8 cellular contexts compared by ENCODE assay signal in genomic region chr1:74771913-74772515, GRCh38. TPM values are rescaled to one million over a fixed set of nuclear protein-coding genes. Genes with fewer than 3 reads are reported as not detected.
DNase-seq lines count a peak whose midpoint lies in the region; ATAC-seq and TF ChIP-seq lines count a peak whose summit lies in the region.

No MANE protein-coding gene starts in this region.

- no peaks in the 10 kb centered on the region for H3K36me3 ChIP-seq in lower lobe of right lung

- H3K4me1 Mint-ChIP-seq in Calu3 (ENCODE audit: low read depth, unreplicated experiment): no peaks in the 10 kb centered on the region
- H3K4me1 Mint-ChIP-seq in MCF 10A (ENCODE audit: insufficient read depth, unreplicated experiment): peaks cover 4% of the 10 kb centered on the region

- H3K27me3 Mint-ChIP-seq in Calu3 (ENCODE audit: unreplicated experiment) (no peaks in the 10 kb centered on the region), MCF 10A (ENCODE audit: insufficient read depth, unreplicated experiment) (peaks cover 11% of the 10 kb centered on the region)

- H3K27ac Mint-ChIP-seq in Calu3 (ENCODE audit: unreplicated experiment) (no peak overlapping the region), MCF 10A (ENCODE audit: low read depth, unreplicated experiment) (no peak overlapping the region)

- no peaks in the 10 kb centered on the region for H3K9me3 ChIP-seq in lower lobe of right lung

- no peaks in the 10 kb centered on the region for H3K36me3 Mint-ChIP-seq in Calu3 (ENCODE audit: insufficient read depth, unreplicated experiment)
- no peaks in the 10 kb centered on the region for H3K36me3 Mint-ChIP-seq in MCF 10A (ENCODE audit: insufficient read depth, unreplicated experiment)

- DNase-seq in Calu3 (peak; percentile 44), NCI-H526 treated with DMSO at 0.1 percent for 48 hours (lab: John Stamatoyannopoulos, UW) (peak; percentile 18), MCF 10A (ENCODE audit: unreplicated experiment) (peak; percentile 68), lower lobe of right lung (no peak), T1000 (lab: John Stamatoyannopoulos, UW) (no peak)
- no peak for DNase-seq in central memory CD4-positive, alpha-beta T cell

- H3K4me3 Mint-ChIP-seq in Calu3 (ENCODE audit: low read depth, unreplicated experiment) (no peak overlapping the region), MCF 10A (ENCODE audit: unreplicated experiment) (no peak overlapping the region)

- CTCF ChIA-PET in Calu3 (lab: Charles Lee): interaction anchor here (1.0 to 1.6 kb wide), 3 partner anchors 112 to 432 kb away, joined by 3 to 14 read pairs (median 11); no protein-coding TSS in a partner anchor
- CTCF ChIA-PET in MCF 10A (lab: Yijun Ruan, JAX): interaction anchor here (0.6 to 2.6 kb wide), 15 partner anchors 9 to 438 kb away, joined by 3 to 31 read pairs (median 4); partner anchors contain the start of genes CRYZ and TYW3

- TF ChIP-seq CTCF in Calu3 (IDR thresholded peaks at IDR 0.05; ENCODE audit: unreplicated experiment): peak; percentile 53
- TF ChIP-seq CTCF in MCF 10A (IDR thresholded peaks at IDR 0.05; ENCODE audit: unreplicated experiment): peak; percentile 51
- TF ChIP-seq CTCF in lower lobe of right lung (IDR thresholded peaks at IDR 0.05): peak; percentile 71

- POLR2A ChIA-PET in MCF 10A (lab: Yijun Ruan, JAX): interaction anchor here (1.6 kb wide), 1 partner anchor 435 kb away, joined by 8 read pairs; no protein-coding TSS in a partner anchor

- ATAC-seq in GM19035 (IDR thresholded peaks at IDR 0.05; ENCODE audit: unreplicated experiment) (peak; percentile 73), HG03457 (IDR thresholded peaks at IDR 0.05; ENCODE audit: unreplicated experiment) (peak; percentile 82), lower lobe of right lung (no peak)

- BruUV-seq in Calu3 (replicated peaks; lab: Mats Ljungman, UMichigan) (no TSS peak), MCF 10A (replicated peaks; lab: Mats Ljungman, UMichigan) (no TSS peak)

- H3K4me1 ChIP-seq in lower lobe of right lung: no peaks in the 10 kb centered on the region

- H3K9me3 Mint-ChIP-seq in Calu3 (ENCODE audit: low read depth, unreplicated experiment): no peaks in the 10 kb centered on the region
- no peaks in the 10 kb centered on the region for H3K9me3 Mint-ChIP-seq in MCF 10A (ENCODE audit: unreplicated experiment)

- H3K27ac ChIP-seq in lower lobe of right lung: no peak overlapping the region

- no peak overlapping the region for H3K4me3 ChIP-seq in lower lobe of right lung

- H3K27me3 ChIP-seq in lower lobe of right lung (ENCODE audit: low read depth): no peaks in the 10 kb centered on the region

- intact Hi-C loops in Calu3 (cut with micrococcal nuclease; ENCODE audit: unreplicated experiment) (loop anchor here (1.0 to 10.0 kb wide), 3 partner anchors 112 to 431 kb away; no protein-coding TSS in a partner anchor), MCF 10A (cut with micrococcal nuclease) (loop anchor here (1.0 to 10.0 kb wide), 3 partner anchors 281 to 863 kb away; no protein-coding TSS in a partner anchor), lower lobe of right lung (cut with DNase I) (loop anchor here (5.0 kb wide), 1 partner anchor 435 kb away; no protein-coding TSS in a partner anchor)

RNA-seq across cellular contexts. Expression of gene TYW3, which starts 39.1 kb away (rescaled TPM):
- total RNA-seq in Calu3 (2022): 29.1 and 31.3 TPM in 2 replicates
- total RNA-seq in MCF 10A (2022): 22.6 and 24.4 TPM in 2 replicates
- total RNA-seq in lower lobe of right lung: 21.6 TPM

RNA-seq across cellular contexts. Expression of gene CRYZ, which starts 39.2 kb away (rescaled TPM):
- total RNA-seq in Calu3 (2022) (132 and 143 TPM in 2 replicates), MCF 10A (2022) (5.8 and 7.7 TPM in 2 replicates), lower lobe of right lung (34.8 TPM)

Comparison
In these comparisons a context has a peak if more than half of its experiments do, and no peak if none do; other contexts are left out.
1. DNase-seq: peak in Calu3 (single experiment), NCI-H526 treated with DMSO at 0.1 percent for 48 hours (single experiment) and MCF 10A (single experiment); none in lower lobe of right lung (single experiment), T1000 (single experiment) and central memory CD4-positive, alpha-beta T cell (single experiment).
2. ATAC-seq: peak in GM19035 (single experiment) and HG03457 (single experiment); none in lower lobe of right lung (0 of 2).
3. Peak in every context shown above with its lines, with median percentiles within 50 percentile points of each other: CTCF ChIP-seq.